ENCODE assay signal across 1 cellular context in genomic region chr2:19955544-19956422, GRCh38.
TF ChIP-seq lines count a peak whose summit lies in the region.

No MANE protein-coding gene starts in this region.

TF ChIP-seq in IMR-90, 13 proteins besides CTCF, POLR2A, EP300 and RAD21:
- TF ChIP-seq CHD1 (IDR thresholded peaks at IDR 0.05; ENCODE audit: low read depth, low read length) = no peak
- peak; percentile 96 for TF ChIP-seq SMC3 (IDR thresholded peaks at IDR 0.05; ENCODE audit: low read depth, low read length)
